In the genomic region with DNA sequence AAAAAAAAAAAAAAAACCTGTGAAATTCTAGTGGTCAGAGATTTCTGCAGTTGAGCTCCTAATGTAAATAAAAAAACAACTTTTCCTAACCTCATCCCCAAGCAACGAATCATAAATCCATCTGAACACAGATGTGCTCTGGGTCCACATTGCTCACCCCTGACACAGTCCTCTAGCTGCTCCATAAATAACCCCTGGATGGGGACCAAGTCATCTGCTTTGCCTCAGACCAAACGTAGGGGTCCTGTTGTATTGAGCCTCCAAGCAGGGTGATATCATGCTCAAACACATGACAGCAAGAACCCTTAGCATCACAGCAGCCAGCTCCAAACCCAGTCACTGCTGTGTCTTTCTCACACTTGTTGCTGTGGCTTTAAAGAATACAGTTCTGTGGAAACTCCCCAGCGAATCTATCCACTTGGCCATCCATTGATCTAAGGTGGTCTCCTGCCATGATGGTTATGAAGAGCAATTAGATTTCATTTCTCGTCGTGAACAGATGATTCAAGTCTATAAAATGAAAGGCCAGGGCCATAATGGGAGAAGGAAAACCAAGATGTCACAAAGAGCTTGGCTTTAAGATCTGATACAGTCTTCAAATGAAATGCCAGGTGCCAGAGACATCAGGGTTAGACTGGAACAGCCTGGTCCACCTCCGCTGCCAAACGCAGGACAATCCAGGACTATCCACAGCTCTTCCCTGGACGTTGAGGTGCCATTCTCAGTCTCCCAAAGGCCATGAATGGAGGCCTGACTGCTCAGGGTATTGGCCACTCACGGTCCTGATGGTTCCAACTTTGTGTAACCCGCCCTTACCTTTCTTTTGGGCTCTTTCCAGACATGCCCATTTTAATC, we compare ENCODE assay signal across 10 cellular contexts. TPM values are rescaled to one million over a fixed set of nuclear protein-coding genes. Genes with fewer than 3 reads are reported as not detected.
DNase-seq lines count a peak whose midpoint lies in the region; ATAC-seq and TF ChIP-seq lines count a peak whose summit lies in the region.
"Had no signal": no experiment of that assay in that cellular context is flagged by ENCODE, and none has a peak within 500 bp of the region (broad histone marks: within the 10 kb centered on the region; RNA-seq: fewer than 3 reads in every experiment).

No MANE protein-coding gene starts in this region.

- peak; percentile 42 for DNase-seq in HS-5 (ENCODE audit: low read depth)
- no peak for DNase-seq in mammary epithelial cell
- peak; percentile 44 for DNase-seq in kidney tubule cell (ENCODE audit: low spot score)
- peak; percentile 73 for DNase-seq in stromal cell of bone marrow (ENCODE audit: low read depth)
- no peak for DNase-seq in NCI-H526 (lab: John Stamatoyannopoulos, UW)
- DNase-seq in NCI-H2081 (lab: John Stamatoyannopoulos, UW), result no peak
- DNase-seq in SIG-M5 treated with dmso at 0.1 percent for 504 hours (lab: John Stamatoyannopoulos, UW; ENCODE audit: unreplicated experiment), result no peak
- no peak for DNase-seq in mucosa of descending colon
- DNase-seq: activated naive CD8-positive, alpha-beta T cell treated with anti-CD3 and anti-CD28 coated beads for 36 hours had no signal

- H3K4me1 ChIP-seq in mammary epithelial cell (ENCODE audit: insufficient read depth, low read length), result peaks cover 37% of the 10 kb centered on the region
- H3K4me1 ChIP-seq in mucosa of descending colon (ENCODE audit: low read depth), result peaks cover 42% of the 10 kb centered on the region

- dilution Hi-C loops in mammary epithelial cell (cut with HindIII; ENCODE audit: low sequenced_read_pairs), result no loop called here

- H3K36me3 ChIP-seq in mammary epithelial cell (ENCODE audit: insufficient read depth, low read length) (no peaks in the 10 kb centered on the region), mucosa of descending colon (ENCODE audit: low read depth) (no peaks in the 10 kb centered on the region)

- CTCF ChIA-PET in mammary epithelial cell (lab: Charles Lee; ENCODE audit: low non-redundant PET), result no interaction called here

- ATAC-seq in mucosa of descending colon, result no peak

- no peaks in the 10 kb centered on the region for H3K9me3 ChIP-seq in mammary epithelial cell (replicated peaks; ENCODE audit: insufficient read depth, low read length)
- H3K9me3 ChIP-seq in mucosa of descending colon, result no peaks in the 10 kb centered on the region

- H3K27me3 ChIP-seq in mammary epithelial cell (ENCODE audit: insufficient read depth, low read length), result no peaks in the 10 kb centered on the region

- no peaks in the 10 kb centered on the region for H4K20me1 ChIP-seq in mammary epithelial cell (ENCODE audit: insufficient read depth, low read length)

- peaks cover 80% of the 10 kb centered on the region for H3K79me2 ChIP-seq in mammary epithelial cell (ENCODE audit: insufficient read depth, low read length)

- intact Hi-C loops in mammary epithelial cell (cut with micrococcal nuclease), result loop anchor here (5.0 kb wide), 1 partner anchor 50 kb away; no protein-coding TSS in a partner anchor
- intact Hi-C loops in mucosa of descending colon (cut with DNase I, micrococcal nuclease), result no loop called here

- TF ChIP-seq CTCF in mammary epithelial cell (conservative IDR thresholded peaks at IDR 0.05 in 1 of 2, IDR thresholded peaks at IDR 0.05 in 1 of 2; ENCODE audit: extremely low read depth in 1 of 2, insufficient read depth in 1 of 2, low read depth in 1 of 2, low read length in 2 of 2), result no peak
- no peak for TF ChIP-seq CTCF in mucosa of descending colon (IDR thresholded peaks at IDR 0.05)

- peak overlapping the region; percentile 71 for H3K27ac ChIP-seq in mammary epithelial cell (ENCODE audit: insufficient read depth, low read depth, low read length)
- H3K27ac ChIP-seq: KMS-11 had no signal

- H3K4me3 ChIP-seq in mammary epithelial cell (replicated peaks in 1 of 3; ENCODE audit: insufficient read depth in 1 of 3, low read depth in 2 of 3, low read length in 3 of 3) (no peak overlapping the region), mucosa of descending colon (no peak overlapping the region)

- no peak overlapping the region for H3K9ac ChIP-seq in mammary epithelial cell (ENCODE audit: insufficient read depth, low read length)
- H3K9ac ChIP-seq: KMS-11 had no signal

- no TSS peak for BruUV-seq in mammary epithelial cell (replicated peaks; lab: Mats Ljungman, UMichigan)

- in situ Hi-C loops in mammary epithelial cell (cut with MboI; ENCODE audit: low sequenced_read_pairs in 2 of 2), result no loop called here

- H3K4me2 ChIP-seq in mammary epithelial cell (ENCODE audit: insufficient read depth, low read depth, low read length), result peak overlapping the region; percentile 72
- H3K4me2 ChIP-seq: KMS-11 had no signal

- 87% methylated on average over 9 of the region's 10 CpGs for WGBS in mammary epithelial cell (ENCODE audit: low coverage, missing lambda C conversion rate)

- no peak overlapping the region for H2AFZ ChIP-seq in mammary epithelial cell (ENCODE audit: low read depth, low read length)

RNA-seq across cellular contexts. Expression of a gene that starts 39.0 kb away (rescaled TPM):
- total RNA-seq in mammary epithelial cell, result 10 to 100 TPM in 1 of 2 donors, 1 to 10 TPM in 1; 9.0 to 19.2 TPM
- 13.2 TPM for polyA plus RNA-seq in mammary epithelial cell
- polyA minus RNA-seq in mammary epithelial cell, result 28.4 TPM
- total RNA-seq in mucosa of descending colon, result 10 to 100 TPM; 14.4 to 28.8 (median 17.7) TPM

Comparison
In these comparisons a context has a peak if more than half of its experiments do, and no peak if none do; other contexts are left out.
1. DNase-seq: peak in HS-5 (single experiment), kidney tubule cell (single experiment) and stromal cell of bone marrow (single experiment); none in mammary epithelial cell (single experiment), NCI-H526 (0 of 2), NCI-H2081 (0 of 2), SIG-M5 treated with dmso at 0.1 percent for 504 hours (single experiment) and mucosa of descending colon (0 of 3).